8 cellular contexts compared by ENCODE assay signal in the genomic region with DNA sequence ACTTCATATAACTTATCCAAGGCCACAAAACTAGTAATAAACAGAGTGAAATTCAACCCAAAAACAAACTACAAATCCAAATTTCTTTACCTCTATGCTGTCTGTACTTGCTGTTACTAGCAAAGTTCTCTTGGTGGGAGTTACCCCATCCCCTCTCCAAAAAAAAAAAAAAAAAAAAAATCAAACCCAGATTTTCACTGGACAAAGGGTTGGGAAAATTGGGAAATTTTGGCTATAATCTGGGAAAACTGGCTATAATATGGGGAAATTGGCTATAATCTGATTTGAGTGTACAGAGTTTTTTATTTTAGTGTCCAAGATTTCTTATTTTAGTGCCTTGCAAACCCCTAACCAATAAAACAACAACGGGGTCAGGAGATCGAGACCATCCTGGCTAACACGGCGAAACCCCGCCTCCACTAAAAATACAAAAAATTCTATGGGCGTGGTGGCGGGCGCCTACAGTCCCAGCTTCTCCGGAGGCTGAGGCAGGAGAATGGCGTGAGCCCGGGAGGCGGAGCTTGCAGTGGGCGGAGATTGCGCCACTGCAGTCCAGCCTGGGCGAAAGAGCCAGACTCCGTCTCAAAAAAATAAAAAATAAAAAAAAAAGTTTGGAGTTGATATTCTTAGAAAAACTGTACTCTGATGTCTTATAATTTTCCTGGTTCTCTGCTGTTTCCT.
A peak's percentile ranks its signal among the peaks of the same experiment; 100 is the strongest.
DNase-seq lines count a peak whose midpoint lies in the region; ATAC-seq and TF ChIP-seq lines count a peak whose summit lies in the region.

No MANE protein-coding gene starts in this region.

- peaks cover 69% of the 10 kb centered on the region for H3K4me1 Mint-ChIP-seq in stimulated activated effector memory CD8-positive, alpha-beta T cell treated with anti-CD3 and anti-CD28 coated beads, Interleukin-12 subunit alpha, Interleukin-12 subunit beta, amount 100 ng/mL, for 72 hours

- H3K4me3 ChIP-seq in HEK293 (ENCODE audit: low read depth, low read length), result no peak overlapping the region
- no peak overlapping the region for H3K4me3 ChIP-seq in left ventricle myocardium inferior
- no peak overlapping the region for H3K4me3 ChIP-seq in HAP-1

- peak overlapping the region; percentile 41 for H3K4me3 Mint-ChIP-seq in stimulated activated effector memory CD8-positive, alpha-beta T cell treated with anti-CD3 and anti-CD28 coated beads, Interleukin-12 subunit alpha, Interleukin-12 subunit beta, amount 100 ng/mL, for 72 hours

- no peak overlapping the region for H3K27ac ChIP-seq in HEK293 (ENCODE audit: extremely low read depth, low read depth, low read length)
- H3K27ac ChIP-seq in left ventricle myocardium inferior (replicated peaks), result peak overlapping the region; percentile 79

- POLR2A ChIA-PET in HEK293 (lab: Yijun Ruan, JAX), result interaction anchor here (1.3 kb wide), 1 partner anchor 10 kb away, joined by 4 read pairs; no protein-coding TSS in a partner anchor

- H3K36me3 ChIP-seq in HEK293 (ENCODE audit: control insufficient read depth in 2 of 2, insufficient read depth in 1 of 2, low read length in 2 of 2) (no peaks in the 10 kb centered on the region), left ventricle myocardium inferior (no peaks in the 10 kb centered on the region), HAP-1 (replicated peaks) (no peaks in the 10 kb centered on the region)

- no peaks in the 10 kb centered on the region for H3K9me3 ChIP-seq in HEK293 (ENCODE audit: control insufficient read depth, insufficient read depth, low read depth, low read length)
- H3K9me3 ChIP-seq in left ventricle myocardium inferior (replicated peaks), result no peaks in the 10 kb centered on the region
- H3K9me3 ChIP-seq in HAP-1, result no peaks in the 10 kb centered on the region

- peaks cover 27% of the 10 kb centered on the region for H3K36me3 Mint-ChIP-seq in stimulated activated effector memory CD8-positive, alpha-beta T cell treated with anti-CD3 and anti-CD28 coated beads, Interleukin-12 subunit alpha, Interleukin-12 subunit beta, amount 100 ng/mL, for 72 hours

- in situ Hi-C loops in HAP-1 (cut with MboI; ENCODE audit: low sequenced_read_pairs), result no loop called here

- intact Hi-C loops in left ventricle myocardium inferior (cut with micrococcal nuclease), result no loop called here
- intact Hi-C loops in left colon (cut with DNase I, micrococcal nuclease), result no loop called here

- TF ChIP-seq CTCF in HEK293 (tag by site-specific recombination; IDR thresholded peaks at IDR 0.05) (no peak), left ventricle myocardium inferior (IDR thresholded peaks at IDR 0.05; ENCODE audit: borderline replicate concordance) (no peak)

- H3K4me1 ChIP-seq in HEK293 (ENCODE audit: control insufficient read depth, insufficient read depth, low read length), result peaks cover 5% of the 10 kb centered on the region
- H3K4me1 ChIP-seq in left ventricle myocardium inferior, result peaks cover 41% of the 10 kb centered on the region
- H3K4me1 ChIP-seq in HAP-1, result no peaks in the 10 kb centered on the region

- DNase-seq in T1000 (lab: John Stamatoyannopoulos, UW) (peak; percentile 56), left ventricle myocardium inferior (no peak), NCI-H82 (lab: John Stamatoyannopoulos, UW) (no peak), left colon (no peak), HAP-1 (ENCODE audit: low spot score in 2 of 2) (no peak)
- DNase-seq in stimulated activated effector memory CD8-positive, alpha-beta T cell treated with anti-CD3 and anti-CD28 coated beads, Interleukin-12 subunit alpha, Interleukin-12 subunit beta, amount 100 ng/mL, for 72 hours (ENCODE audit: low spot score in 2 of 2), result no peak
- DNase-seq in stimulated activated CD8-positive, alpha-beta memory T cell treated with anti-CD3 and anti-CD28 coated beads, Interleukin-4, amount 100 ng/mL, for 48 hours, result no peak

- CTCF ChIA-PET in HEK293 (lab: Yijun Ruan, JAX), result interaction anchor here (0.7 kb wide), 1 partner anchor 110 kb away, joined by 3 read pairs; no protein-coding TSS in a partner anchor

- H3K27me3 ChIP-seq in left ventricle myocardium inferior (ENCODE audit: low read depth), result no peaks in the 10 kb centered on the region
- no peaks in the 10 kb centered on the region for H3K27me3 ChIP-seq in HAP-1 (ENCODE audit: low read depth)

- peak overlapping the region; percentile 89 for H3K27ac Mint-ChIP-seq in stimulated activated effector memory CD8-positive, alpha-beta T cell treated with anti-CD3 and anti-CD28 coated beads, Interleukin-12 subunit alpha, Interleukin-12 subunit beta, amount 100 ng/mL, for 72 hours

- no peak for ATAC-seq in stimulated activated effector memory CD8-positive, alpha-beta T cell treated with anti-CD3 and anti-CD28 coated beads, Interleukin-12 subunit alpha, Interleukin-12 subunit beta, amount 100 ng/mL, for 72 hours
- ATAC-seq in left colon, result no peak

- H3K9me3 Mint-ChIP-seq in stimulated activated effector memory CD8-positive, alpha-beta T cell treated with anti-CD3 and anti-CD28 coated beads, Interleukin-12 subunit alpha, Interleukin-12 subunit beta, amount 100 ng/mL, for 72 hours, result no peaks in the 10 kb centered on the region

TF ChIP-seq in HEK293, 187 proteins besides CTCF, POLR2A, EP300 and RAD21:
- TF ChIP-seq ZNF473 (tag by site-specific recombination; IDR thresholded peaks at IDR 0.05) (no peak), ZNF830 (tag by site-specific recombination; IDR thresholded peaks at IDR 0.05; ENCODE audit: low read depth) (no peak), ZNF626 (tag by site-specific recombination; IDR thresholded peaks at IDR 0.05) (no peak), ZNF571 (tag by site-specific recombination; IDR thresholded peaks at IDR 0.05) (no peak), ZNF335 (tag by site-specific recombination; conservative IDR thresholded peaks at IDR 0.05) (no peak), ZNF184 (tag by site-specific recombination; IDR thresholded peaks at IDR 0.05) (no peak), ZNF37A (tag by site-specific recombination; IDR thresholded peaks at IDR 0.05) (no peak), ZNF747 (tag by site-specific recombination; IDR thresholded peaks at IDR 0.05) (no peak), MEIS1 (CRISPR knock-in tag; IDR thresholded peaks at IDR 0.05; ENCODE audit: borderline replicate concordance) (no peak), ZSCAN4 (tag by site-specific recombination; IDR thresholded peaks at IDR 0.05) (0 out of 2 replicates have a peak, but pooled peaks have one; percentile 28), ZNF394 (tag by site-specific recombination; IDR thresholded peaks at IDR 0.05; ENCODE audit: borderline replicate concordance) (no peak), ZBTB1 (tag by site-specific recombination; IDR thresholded peaks at IDR 0.05) (no peak), EGR2 (tag by site-specific recombination; IDR thresholded peaks at IDR 0.05; ENCODE audit: low read depth) (peak; percentile 39; the same call in 1 of the 2 replicates), TRIM28 (IDR thresholded peaks at IDR 0.05; ENCODE audit: borderline replicate concordance, low read length) (no peak), ZNF560 (tag by site-specific recombination; IDR thresholded peaks at IDR 0.05; ENCODE audit: borderline replicate concordance) (no peak), ZNF169 (tag by site-specific recombination; IDR thresholded peaks at IDR 0.05) (no peak), ZFHX2 (tag by site-specific recombination; conservative IDR thresholded peaks at IDR 0.05) (0 out of 2 replicates have a peak, but pooled peaks have one; percentile 27), PRDM1 (tag by site-specific recombination; IDR thresholded peaks at IDR 0.05) (no peak), TSHZ1 (tag by site-specific recombination; IDR thresholded peaks at IDR 0.05; ENCODE audit: borderline replicate concordance) (no peak)
TF ChIP-seq in HEK293: peak in this region for 3.
